In the genomic region with DNA sequence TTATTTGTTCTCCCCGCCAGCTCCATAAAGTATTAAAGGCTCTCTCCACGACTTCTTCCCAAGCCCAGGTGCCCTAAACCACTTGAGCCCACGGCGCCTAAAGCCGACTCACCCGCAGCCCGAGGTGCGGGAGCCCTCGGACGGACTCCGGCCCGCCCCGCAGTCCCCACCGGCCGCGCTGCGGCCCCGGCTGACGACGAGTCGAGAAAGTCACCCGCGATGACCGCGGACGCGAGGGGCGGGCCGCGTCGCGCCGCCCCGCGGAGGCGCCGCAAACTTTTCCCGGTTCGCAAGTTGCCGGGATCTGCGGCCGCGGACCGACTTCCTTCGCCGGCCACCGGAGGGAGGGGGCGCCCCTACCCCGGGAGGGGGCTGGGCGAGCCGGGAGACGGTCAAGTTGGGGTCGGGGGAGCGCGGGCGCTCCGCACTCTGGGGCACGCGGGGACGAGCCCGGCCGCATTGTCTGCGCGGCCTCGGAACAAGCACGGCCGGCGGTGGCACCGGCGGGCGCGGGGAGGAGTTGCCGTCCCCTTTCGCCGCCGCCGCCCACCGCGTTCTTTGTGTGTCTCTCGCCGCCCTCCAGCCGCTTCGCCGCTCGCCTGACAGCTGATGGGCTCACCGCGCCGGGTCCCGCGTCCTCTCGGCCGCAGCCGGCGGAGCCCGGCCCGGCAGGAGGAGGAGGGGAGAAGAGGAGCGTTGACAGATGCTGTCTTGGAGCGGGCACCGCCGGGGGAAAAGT, we compare ENCODE assay signal across 8 cellular contexts.
DNase-seq lines count a peak whose midpoint lies in the region; ATAC-seq and TF ChIP-seq lines count a peak whose summit lies in the region.

No MANE protein-coding gene starts in this region.

- H3K9ac ChIP-seq in endodermal cell (ENCODE audit: extremely low read depth, low read length, poor library complexity, severe bottlenecking), result peak overlapping the region; percentile 43

- peak; percentile 35 for ATAC-seq in GM21576 (IDR thresholded peaks at IDR 0.05; ENCODE audit: unreplicated experiment)
- ATAC-seq in CD4-positive, alpha-beta T cell (ENCODE audit: poor library complexity), result no peak

- CTCF ChIA-PET in CD4-positive, alpha-beta T cell (lab: Charles Lee), result no interaction called here

- peak overlapping the region; percentile 78 for H3K4me3 Mint-ChIP-seq in endodermal cell
- H3K4me3 Mint-ChIP-seq in type B pancreatic cell, result peak overlapping the region; percentile 92
- H3K4me3 Mint-ChIP-seq in CD4-positive, alpha-beta T cell, result no peak overlapping the region

- H3K9me3 Mint-ChIP-seq in endodermal cell (no peaks in the 10 kb centered on the region), type B pancreatic cell (no peaks in the 10 kb centered on the region)
- no peaks in the 10 kb centered on the region for H3K9me3 Mint-ChIP-seq in CD4-positive, alpha-beta T cell

- H3K27ac Mint-ChIP-seq in endodermal cell (no peak overlapping the region), type B pancreatic cell (peak overlapping the region; percentile 71)
- no peak overlapping the region for H3K27ac Mint-ChIP-seq in CD4-positive, alpha-beta T cell

- WGBS in endodermal cell (ENCODE audit: insufficient coverage in 1 of 2, insufficient read length in 1 of 2), 2 experiments, result 0 to 1% methylated on average over 20 to 100 of the region's 100 CpGs

- H3K27me3 ChIP-seq in GM06990 (replicated peaks; ENCODE audit: control insufficient read depth, insufficient read depth, low read length), result peaks cover 1% of the 10 kb centered on the region; the same call in 1 of the 2 replicates
- H3K27me3 ChIP-seq in endodermal cell (ENCODE audit: control insufficient read depth, insufficient read depth, low read length, poor library complexity, severe bottlenecking), result peaks cover 33% of the 10 kb centered on the region
- peaks cover 67% of the 10 kb centered on the region for H3K27me3 ChIP-seq in CD4-positive, alpha-beta T cell (ENCODE audit: control insufficient read depth, insufficient read depth, low read length)

- H3K4me3 ChIP-seq in GM06990 (replicated peaks; ENCODE audit: low read depth, low read length) (peak overlapping the region; percentile 63), endodermal cell (ENCODE audit: low read length) (peak overlapping the region; percentile 84)

- peaks cover 3% of the 10 kb centered on the region for H3K4me1 ChIP-seq in endodermal cell (ENCODE audit: control insufficient read depth, insufficient read depth, low read length)

- TF ChIP-seq CTCF in GM06990 (IDR thresholded peaks at IDR 0.05; ENCODE audit: insufficient read depth, low read length, poor library complexity, severe bottlenecking) (no peak), endodermal cell (conservative IDR thresholded peaks at IDR 0.05) (peak; percentile 46), type B pancreatic cell (conservative IDR thresholded peaks at IDR 0.05) (peak; percentile 54)
- no peak for TF ChIP-seq CTCF in CD4-positive, alpha-beta T cell (IDR thresholded peaks at IDR 0.05)

- intact Hi-C loops in CD4-positive, alpha-beta T cell (cut with DNase I, micrococcal nuclease), result no loop called here

- H3K36me3 ChIP-seq in GM06990 (ENCODE audit: control insufficient read depth, insufficient read depth, low read length), result no peaks in the 10 kb centered on the region
- H3K36me3 ChIP-seq in endodermal cell (ENCODE audit: control insufficient read depth, insufficient read depth, low read length), result no peaks in the 10 kb centered on the region

- peaks cover 25% of the 10 kb centered on the region for H3K27me3 Mint-ChIP-seq in endodermal cell (ENCODE audit: insufficient read depth)
- H3K27me3 Mint-ChIP-seq in type B pancreatic cell, result peaks cover 4% of the 10 kb centered on the region
- H3K27me3 Mint-ChIP-seq in CD4-positive, alpha-beta T cell, result peaks cover 89% of the 10 kb centered on the region

- H3K9me3 ChIP-seq in endodermal cell (ENCODE audit: control insufficient read depth, low read length), result no peaks in the 10 kb centered on the region
- no peaks in the 10 kb centered on the region for H3K9me3 ChIP-seq in CD4-positive, alpha-beta T cell (ENCODE audit: control insufficient read depth, low read length)

- DNase-seq in GM06990 (ENCODE audit: extremely low read depth, insufficient read length) (peak; percentile 6), NCI-H526 treated with DMSO at 0.1 percent for 48 hours (lab: John Stamatoyannopoulos, UW) (peak; percentile 12), endodermal cell (no peak), mesenteric fat pad (ENCODE audit: low spot score) (peak; percentile 90), type B pancreatic cell (ENCODE audit: extremely low spot score, unreplicated experiment) (peak; percentile 73), GM19240 (ENCODE audit: insufficient read length, low spot score) (no peak)
- no peak for DNase-seq in CD4-positive, alpha-beta T cell

- peak overlapping the region; percentile 95 for H3K27ac ChIP-seq in endodermal cell (ENCODE audit: low read depth, low read length)
- no peak overlapping the region for H3K27ac ChIP-seq in CD4-positive, alpha-beta T cell (ENCODE audit: low read depth, low read length)

- H3K4me1 Mint-ChIP-seq in endodermal cell (peaks cover 6% of the 10 kb centered on the region), type B pancreatic cell (ENCODE audit: unreplicated experiment) (peaks cover 7% of the 10 kb centered on the region)
- H3K4me1 Mint-ChIP-seq in CD4-positive, alpha-beta T cell (ENCODE audit: low read depth), result peaks cover 13% of the 10 kb centered on the region

- H3K36me3 Mint-ChIP-seq in endodermal cell (ENCODE audit: low read depth) (no peaks in the 10 kb centered on the region), type B pancreatic cell (peaks cover 28% of the 10 kb centered on the region)
- H3K36me3 Mint-ChIP-seq in CD4-positive, alpha-beta T cell (ENCODE audit: low read depth), result no peaks in the 10 kb centered on the region

- POLR2A ChIA-PET in CD4-positive, alpha-beta T cell (lab: Charles Lee), result no interaction called here

Comparison
In these comparisons a context has a peak if more than half of its experiments do, and no peak if none do; other contexts are left out.
1. DNase-seq: peak in GM06990 (single experiment), NCI-H526 treated with DMSO at 0.1 percent for 48 hours (single experiment), mesenteric fat pad (single experiment) and type B pancreatic cell (single experiment); none in endodermal cell (single experiment), GM19240 (single experiment) and CD4-positive, alpha-beta T cell (0 of 10).
2. CTCF ChIP-seq: peak in endodermal cell (single experiment) and type B pancreatic cell (single experiment); none in GM06990 (single experiment) and CD4-positive, alpha-beta T cell (single experiment).